Comparison of ENCODE assay signal across 17 cellular contexts in genomic region chr19:29517412-29517811, GRCh38. TPM values are rescaled to one million over a fixed set of nuclear protein-coding genes. Genes with fewer than 3 reads are reported as not detected.
DNase-seq lines count a peak whose midpoint lies in the region; ATAC-seq, FAIRE-seq and TF ChIP-seq lines count a peak whose summit lies in the region.
"Had no signal": no experiment of that assay in that cellular context is flagged by ENCODE, and none has a peak within 500 bp of the region (broad histone marks: within the 10 kb centered on the region; RNA-seq: fewer than 3 reads in every experiment).

No MANE protein-coding gene starts in this region.

- H3K27ac ChIP-seq in C4-2B: peak overlapping the region; percentile 29
- no peak overlapping the region for H3K27ac ChIP-seq in kidney (ENCODE audit: low read depth in 2 of 2, low read length in 2 of 2)
- H3K27ac ChIP-seq in sigmoid colon: no peak overlapping the region
- H3K27ac ChIP-seq in caudate nucleus (ENCODE audit: low read depth, low read length): no peak overlapping the region
- H3K27ac ChIP-seq: BLaER1, HL-60 had no signal

- peaks cover 24% of the 10 kb centered on the region for H3K27me3 Mint-ChIP-seq in activated T-cell treated with anti-CD3 and anti-CD28 coated beads, Interleukin-2, amount 50 U/mL, for 4 hours (ENCODE audit: low read depth)
- peaks cover 39% of the 10 kb centered on the region for H3K27me3 Mint-ChIP-seq in activated T-cell treated with anti-CD3 and anti-CD28 coated beads, Interleukin-2, amount 50 U/mL, for 24 hours

- no peak overlapping the region for H3K27ac Mint-ChIP-seq in activated T-cell treated with anti-CD3 and anti-CD28 coated beads, Interleukin-2, amount 50 U/mL, for 24 hours
- H3K27ac Mint-ChIP-seq: CD4-positive, CD25-positive, alpha-beta regulatory T cell; HFFc6 had no signal

- peaks cover 0 to 23% (median 2%) of the 10 kb centered on the region in 3 donors for H3K27me3 ChIP-seq in sigmoid colon

- TF ChIP-seq CTCF in C4-2B (conservative IDR thresholded peaks at IDR 0.05): no peak
- TF ChIP-seq CTCF in kidney (IDR thresholded peaks at IDR 0.05; ENCODE audit: borderline replicate concordance, extremely low read depth, insufficient read depth): no peak
- TF ChIP-seq CTCF in sigmoid colon (IDR thresholded peaks at IDR 0.05): no peak

- no peak for ATAC-seq in activated T-cell treated with anti-CD3 and anti-CD28 coated beads, Interleukin-2, amount 50 U/mL, for 4 hours

- H3K9me3 ChIP-seq in kidney (ENCODE audit: control insufficient read depth in 1 of 2, low read length in 2 of 2) (no peaks in the 10 kb centered on the region), sigmoid colon (no peaks in the 10 kb centered on the region)
- H3K9me3 ChIP-seq: BLaER1 had no signal

- 57 to 59% methylated on average over 4 of the region's 4 CpGs for WGBS in sigmoid colon, 2 donors

- H3K9ac ChIP-seq in kidney (ENCODE audit: low read length in 2 of 2): no peak overlapping the region
- H3K9ac ChIP-seq: BLaER1 had no signal

- intact Hi-C loops in kidney (cut with DNase I) (no loop called here), sigmoid colon (cut with DNase I) (no loop called here)

- no peak overlapping the region for H3K4me3 ChIP-seq in kidney (ENCODE audit: low read length in 2 of 2)
- H3K4me3 ChIP-seq in sigmoid colon: no peak overlapping the region
- H3K4me3 ChIP-seq: BLaER1 had no signal

- no peaks in the 10 kb centered on the region for H3K9me3 Mint-ChIP-seq in activated T-cell treated with anti-CD3 and anti-CD28 coated beads, Interleukin-2, amount 50 U/mL, for 4 hours
- H3K9me3 Mint-ChIP-seq in activated T-cell treated with anti-CD3 and anti-CD28 coated beads, Interleukin-2, amount 50 U/mL, for 24 hours: no peaks in the 10 kb centered on the region
- H3K9me3 Mint-ChIP-seq: CD4-positive, CD25-positive, alpha-beta regulatory T cell; HFFc6 had no signal

- no peaks in the 10 kb centered on the region for H3K4me1 ChIP-seq in kidney (ENCODE audit: control insufficient read depth in 1 of 2, insufficient read depth in 1 of 2, low read depth in 1 of 2, low read length in 2 of 2)
- no peaks in the 10 kb centered on the region for H3K4me1 ChIP-seq in sigmoid colon
- H3K4me1 ChIP-seq: BLaER1 had no signal

- no peak for TF ChIP-seq POLR2A in sigmoid colon (IDR thresholded peaks at IDR 0.05)

- H3K36me3 ChIP-seq in kidney (ENCODE audit: control insufficient read depth in 1 of 2, insufficient read depth in 2 of 2, low read length in 2 of 2) (no peaks in the 10 kb centered on the region), sigmoid colon (no peaks in the 10 kb centered on the region)
- H3K36me3 ChIP-seq: BLaER1 had no signal

- TF ChIP-seq EP300 in sigmoid colon (IDR thresholded peaks at IDR 0.05): no peak

- H3K4me3 Mint-ChIP-seq in activated T-cell treated with anti-CD3 and anti-CD28 coated beads, Interleukin-2, amount 50 U/mL, for 4 hours: no peak overlapping the region
- no peak overlapping the region for H3K4me3 Mint-ChIP-seq in activated T-cell treated with anti-CD3 and anti-CD28 coated beads, Interleukin-2, amount 50 U/mL, for 24 hours
- H3K4me3 Mint-ChIP-seq: CD4-positive, CD25-positive, alpha-beta regulatory T cell; HFFc6 had no signal

- no peak for FAIRE-seq in kidney (lab: Jason Lieb, UNC)
- FAIRE-seq: GM19239 had no signal

- DNase-seq in activated T-cell treated with anti-CD3 and anti-CD28 coated beads, Interleukin-2, amount 50 U/mL, for 4 hours: peak; percentile 0
- no peak for DNase-seq in activated T-cell treated with anti-CD3 and anti-CD28 coated beads, Interleukin-2, amount 50 U/mL, for 24 hours
- DNase-seq in kidney (peak; percentile 28), sigmoid colon (peak; percentile 53), caudate nucleus (lab: John Stamatoyannopoulos, UW) (no peak)
- no peak for DNase-seq in activated CD4-positive, alpha-beta T cell treated with anti-CD3 and anti-CD28 coated beads for 4 hours
- DNase-seq: 8988T; AML-193; CD4-positive, CD25-positive, alpha-beta regulatory T cell; DMS53; GF-D8; HCEC 1CT; HFFc6 had no signal

- no peaks in the 10 kb centered on the region for H3K36me3 Mint-ChIP-seq in activated T-cell treated with anti-CD3 and anti-CD28 coated beads, Interleukin-2, amount 50 U/mL, for 4 hours (ENCODE audit: insufficient read depth)
- no peaks in the 10 kb centered on the region for H3K36me3 Mint-ChIP-seq in activated T-cell treated with anti-CD3 and anti-CD28 coated beads, Interleukin-2, amount 50 U/mL, for 24 hours (ENCODE audit: low read depth)
- H3K36me3 Mint-ChIP-seq: CD4-positive, CD25-positive, alpha-beta regulatory T cell had no signal

- H3K4me1 Mint-ChIP-seq in activated T-cell treated with anti-CD3 and anti-CD28 coated beads, Interleukin-2, amount 50 U/mL, for 4 hours (ENCODE audit: low read depth): no peaks in the 10 kb centered on the region
- H3K4me1 Mint-ChIP-seq in activated T-cell treated with anti-CD3 and anti-CD28 coated beads, Interleukin-2, amount 50 U/mL, for 24 hours (ENCODE audit: low read depth): no peaks in the 10 kb centered on the region
- H3K4me1 Mint-ChIP-seq: CD4-positive, CD25-positive, alpha-beta regulatory T cell had no signal

RNA-seq across cellular contexts. Expression of gene VSTM2B, which starts 8.4 kb away (rescaled TPM):
- not detected for total RNA-seq in activated T-cell treated with anti-CD3 and anti-CD28 coated beads, Interleukin-2, amount 50 U/mL, for 4 hours
- total RNA-seq in kidney: not detected
- polyA plus RNA-seq in kidney (ENCODE audit: insufficient read depth, low read depth, low replicate concordance): not detected
- under 1 TPM in 1 of 4 donors, not detected in 3; 0.41 TPM for total RNA-seq in sigmoid colon
- polyA plus RNA-seq in sigmoid colon: not detected
- total RNA-seq: CD4-positive, CD25-positive, alpha-beta regulatory T cell; HFFc6 had no signal
- polyA plus RNA-seq: CD4-positive, CD25-positive, alpha-beta regulatory T cell had no signal

Comparison
In these comparisons a context has a peak if more than half of its experiments do, and no peak if none do; other contexts are left out.
1. DNase-seq: peak in activated T-cell treated with anti-CD3 and anti-CD28 coated beads, Interleukin-2, amount 50 U/mL, for 4 hours (single experiment), kidney (single experiment) and sigmoid colon (single experiment); none in activated T-cell treated with anti-CD3 and anti-CD28 coated beads, Interleukin-2, amount 50 U/mL, for 24 hours (single experiment), caudate nucleus (0 of 61) and activated CD4-positive, alpha-beta T cell treated with anti-CD3 and anti-CD28 coated beads for 4 hours (0 of 2).